ENCODE assay signal across 10 cellular contexts in genomic region chr11:36300651-36301050, GRCh38. TPM values are rescaled to one million over a fixed set of nuclear protein-coding genes. Genes with fewer than 3 reads are reported as not detected.
DNase-seq lines count a peak whose midpoint lies in the region; ATAC-seq and TF ChIP-seq lines count a peak whose summit lies in the region.
"Had no signal": no experiment of that assay in that cellular context is flagged by ENCODE, and none has a peak within 500 bp of the region (broad histone marks: within the 10 kb centered on the region; RNA-seq: fewer than 3 reads in every experiment).

No MANE protein-coding gene starts in this region.

- TF ChIP-seq CTCF in fibroblast of the aortic adventitia (IDR thresholded peaks at IDR 0.05; ENCODE audit: insufficient read depth, low read length) = no peak
- TF ChIP-seq CTCF in omental fat pad (IDR thresholded peaks at IDR 0.05) = no peak
- TF ChIP-seq CTCF in coronary artery (IDR thresholded peaks at IDR 0.05) = no peak
- no peak for TF ChIP-seq CTCF in Calu3 (IDR thresholded peaks at IDR 0.05; ENCODE audit: unreplicated experiment)

- no peaks in the 10 kb centered on the region for H3K9me3 Mint-ChIP-seq in Calu3 (ENCODE audit: low read depth, unreplicated experiment)

- no peak overlapping the region for H3K4me3 Mint-ChIP-seq in Calu3 (ENCODE audit: low read depth, unreplicated experiment)

- no peak overlapping the region for H3K27ac ChIP-seq in coronary artery
- H3K27ac ChIP-seq: epithelial cell of prostate had no signal

- H3K27ac Mint-ChIP-seq in Calu3 (ENCODE audit: unreplicated experiment) = no peak overlapping the region

- DNase-seq in Daoy (ENCODE audit: low read depth) (peak; percentile 49), RPMI8226 (peak; percentile 2), fibroblast of the aortic adventitia (ENCODE audit: low read depth) (peak; percentile 74), omental fat pad (ENCODE audit: low spot score) (no peak), coronary artery (ENCODE audit: low spot score) (no peak), Calu3 (no peak), glomerular visceral epithelial cell (ENCODE audit: extremely low spot score) (no peak), T-helper 9 cell (no peak)
- DNase-seq: activated naive CD4-positive, alpha-beta T cell treated with Interleukin-2 at 50 U/mL for 16 hours had no signal

- no peaks in the 10 kb centered on the region for H3K4me1 Mint-ChIP-seq in Calu3 (ENCODE audit: low read depth, unreplicated experiment)

- peak; percentile 57 for ATAC-seq in omental fat pad (ENCODE audit: low FRiP score)

- intact Hi-C loops in Calu3 (cut with micrococcal nuclease; ENCODE audit: unreplicated experiment) = no loop called here

- CTCF ChIA-PET in Calu3 (lab: Charles Lee) = no interaction called here

- H3K4me3 ChIP-seq in fibroblast of the aortic adventitia (ENCODE audit: low read depth, low read length) (no peak overlapping the region), coronary artery (no peak overlapping the region)

- H3K27me3 Mint-ChIP-seq in Calu3 (ENCODE audit: unreplicated experiment) = peaks cover 52% of the 10 kb centered on the region

- BruUV-seq in Calu3 (replicated peaks; lab: Mats Ljungman, UMichigan) = no TSS peak

- no peaks in the 10 kb centered on the region for H3K36me3 Mint-ChIP-seq in Calu3 (ENCODE audit: insufficient read depth, unreplicated experiment)

RNA-seq across cellular contexts. Expression of gene PRR5L, which starts 4.6 kb away (rescaled TPM):
- 51.8 and 69.9 TPM in 2 replicates for total RNA-seq in Daoy (2014; rRNA removed; shearing (Covaris generic))
- total RNA-seq in fibroblast of the aortic adventitia (ENCODE audit: low replicate concordance) (0.54 and 20.8 TPM in 2 replicates), omental fat pad (10 to 100 TPM in 2 of 4 donors, 1 to 10 TPM in 2; 8.7 to 26.8 (median 16.2) TPM), Calu3 (2022) (1.2 and 5.2 TPM in 2 replicates)

RNA-seq across cellular contexts. Expression of gene COMMD9, which starts 11.4 kb away (rescaled TPM):
- total RNA-seq in Daoy (2014; rRNA removed; shearing (Covaris generic)) = 23.9 and 43.5 TPM in 2 replicates
- 31.3 and 39.9 TPM in 2 replicates for total RNA-seq in fibroblast of the aortic adventitia (ENCODE audit: low replicate concordance)
- 10 to 100 TPM; 37.3 to 52.6 (median 41.6) TPM for total RNA-seq in omental fat pad
- total RNA-seq in Calu3 (2022) = 40.7 and 44.1 TPM in 2 replicates

Comparison
In these comparisons a context has a peak if more than half of its experiments do, and no peak if none do; other contexts are left out.
1. DNase-seq: peak in Daoy (single experiment), RPMI8226 (single experiment) and fibroblast of the aortic adventitia (single experiment); none in omental fat pad (single experiment), coronary artery (single experiment), Calu3 (single experiment), glomerular visceral epithelial cell (single experiment) and T-helper 9 cell (single experiment).